ENCODE assay signal across 23 cellular contexts in genomic region chr3:69251078-69251805, GRCh38.
DNase-seq lines count a peak whose midpoint lies in the region; ATAC-seq and TF ChIP-seq lines count a peak whose summit lies in the region.
"Had no signal": no experiment of that assay in that cellular context is flagged by ENCODE, and none has a peak within 500 bp of the region (broad histone marks: within the 10 kb centered on the region; RNA-seq: fewer than 3 reads in every experiment).

No MANE protein-coding gene starts in this region.

- no peaks in the 10 kb centered on the region for H3K9me3 ChIP-seq in lower lobe of right lung
- H3K9me3 ChIP-seq: heart right ventricle had no signal

- H3K36me3 Mint-ChIP-seq in brain, result peaks cover 5% of the 10 kb centered on the region
- no peaks in the 10 kb centered on the region for H3K36me3 Mint-ChIP-seq in type B pancreatic cell

- no peak overlapping the region for H3K27ac ChIP-seq in lower lobe of right lung
- H3K27ac ChIP-seq: heart right ventricle had no signal

- H3K9me3 Mint-ChIP-seq in brain (no peaks in the 10 kb centered on the region), type B pancreatic cell (no peaks in the 10 kb centered on the region)
- H3K9me3 Mint-ChIP-seq: activated B cell treated with CpG ODN at 0.5 μM for 24 hours; activated naive CD8-positive, alpha-beta T cell treated with anti-CD3 and anti-CD28 coated beads, Interleukin-2, amount 50 U/mL, for 24 hours; GM23338 had no signal

- H3K4me1 Mint-ChIP-seq in brain, result peaks cover 45% of the 10 kb centered on the region
- peaks cover 43% of the 10 kb centered on the region for H3K4me1 Mint-ChIP-seq in type B pancreatic cell (ENCODE audit: unreplicated experiment)
- H3K4me1 Mint-ChIP-seq: activated B cell treated with CpG ODN at 0.5 μM for 24 hours had no signal

- no peaks in the 10 kb centered on the region for H3K27me3 ChIP-seq in lower lobe of right lung (ENCODE audit: low read depth)
- H3K27me3 ChIP-seq: heart right ventricle had no signal

- peak; percentile 58 to 77 for ATAC-seq in lower lobe of right lung
- ATAC-seq: activated naive CD8-positive, alpha-beta T cell treated with anti-CD3 and anti-CD28 coated beads, Interleukin-2, amount 50 U/mL, for 24 hours; GM23338; heart right ventricle had no signal

- TF ChIP-seq CTCF in brain (conservative IDR thresholded peaks at IDR 0.05) (no peak), lower lobe of right lung (IDR thresholded peaks at IDR 0.05) (no peak), type B pancreatic cell (conservative IDR thresholded peaks at IDR 0.05) (no peak)

- intact Hi-C loops in lower lobe of right lung (cut with DNase I), result no loop called here

- H3K27me3 Mint-ChIP-seq in brain (peaks cover 4% of the 10 kb centered on the region), type B pancreatic cell (no peaks in the 10 kb centered on the region)
- H3K27me3 Mint-ChIP-seq: activated B cell treated with CpG ODN at 0.5 μM for 24 hours; activated naive CD8-positive, alpha-beta T cell treated with anti-CD3 and anti-CD28 coated beads, Interleukin-2, amount 50 U/mL, for 24 hours had no signal

- H3K4me1 ChIP-seq in lower lobe of right lung, result peaks cover 11% of the 10 kb centered on the region

- H3K4me3 Mint-ChIP-seq in brain, result peak overlapping the region in 3 of 5 experiments; percentile 7 to 45 (median 14)
- H3K4me3 Mint-ChIP-seq in type B pancreatic cell, result peak overlapping the region; percentile 24
- H3K4me3 Mint-ChIP-seq: activated B cell treated with CpG ODN at 0.5 μM for 24 hours; activated naive CD8-positive, alpha-beta T cell treated with anti-CD3 and anti-CD28 coated beads, Interleukin-2, amount 50 U/mL, for 24 hours; GM23338 had no signal

- peak overlapping the region in 3 of 5 experiments; percentile 65 to 79 (median 73) for H3K27ac Mint-ChIP-seq in brain
- peak overlapping the region; percentile 81 for H3K27ac Mint-ChIP-seq in type B pancreatic cell
- H3K27ac Mint-ChIP-seq: activated B cell treated with CpG ODN at 0.5 μM for 24 hours; activated naive CD8-positive, alpha-beta T cell treated with anti-CD3 and anti-CD28 coated beads, Interleukin-2, amount 50 U/mL, for 24 hours; GM23338 had no signal

- H3K4me3 ChIP-seq in lower lobe of right lung, result no peak overlapping the region
- H3K4me3 ChIP-seq: GM23338, heart right ventricle, lung had no signal

- H3K36me3 ChIP-seq in lower lobe of right lung, result peaks cover 14% of the 10 kb centered on the region

- DNase-seq in NCI-H2107 treated with DMSO at 0.1 percent for 48 hours (lab: John Stamatoyannopoulos, UW; ENCODE audit: unreplicated experiment) (peak; percentile 19), NCI-H2107 (lab: John Stamatoyannopoulos, UW) (no peak), lower lobe of right lung (no peak), type B pancreatic cell (ENCODE audit: extremely low spot score, unreplicated experiment) (no peak), SHP77 (lab: John Stamatoyannopoulos, UW) (no peak), superior temporal gyrus (ENCODE audit: extremely low spot score) (no peak), NCI-H187 treated with DMSO at 0.1 percent for 48 hours (lab: John Stamatoyannopoulos, UW) (no peak)
- DNase-seq: activated B cell treated with CpG ODN at 0.5 μM for 24 hours; activated CD4-positive, alpha-beta T cell treated with anti-CD3 and anti-CD28 coated beads, Interleukin-2, amount 50 U/mL, for 48 hours; activated effector memory CD4-positive, alpha-beta T cell treated with Interleukin-2 at 50 U/mL for 16 hours; activated naive CD8-positive, alpha-beta T cell treated with anti-CD3 and anti-CD28 coated beads, Interleukin-2, amount 50 U/mL, for 24 hours; AML-193; DMS79; heart right ventricle; NCI-H2029 treated with DMSO at 0.1 percent for 48 hours; nucleus accumbens; retina; stimulated activated CD4-positive, alpha-beta T cell treated with anti-CD3 and anti-CD28 coated beads, Interleukin-4, amount 100 ng/mL, for 24 hours; stimulated activated naive CD4-positive, alpha-beta T cell treated with Interleukin-2 at 50 U/mL for 16 hours; T-helper 9 cell had no signal
